In genomic region chr1:88683848-88684481, GRCh38 we compare ENCODE assay signal across 8 cellular contexts. TPM values are rescaled to one million over a fixed set of nuclear protein-coding genes. Genes with fewer than 3 reads are reported as not detected.
A peak's percentile ranks its signal among the peaks of the same experiment; 100 is the strongest.
DNase-seq lines count a peak whose midpoint lies in the region; ATAC-seq, FAIRE-seq and TF ChIP-seq lines count a peak whose summit lies in the region.

Gene PKN2, plus strand, starts transcription at chr1:88684273. Its CDS starts 308 bp downstream, at chr1:88684581.

- intact Hi-C loops in Calu3 (cut with micrococcal nuclease; ENCODE audit: unreplicated experiment): loop anchor here (2.0 kb wide), 1 partner anchor 29 kb away; no protein-coding TSS in a partner anchor

- H3K27ac Mint-ChIP-seq in Calu3 (ENCODE audit: unreplicated experiment): peak within 1 kb of the TSS; percentile 86
- peak within 1 kb of the TSS; percentile 97 for H3K27ac Mint-ChIP-seq in activated CD8-positive, alpha-beta memory T cell treated with anti-CD3 and anti-CD28 coated beads, Interleukin-2, amount 10 ng/mL, durations not matched to agents 7 days and 5 days

- H3K9me3 ChIP-seq in HUES48 (ENCODE audit: control insufficient read depth, insufficient read depth, low read length) (no peaks in the 10 kb centered on the region), NT2/D1 (ENCODE audit: insufficient read depth, low read length) (no peaks in the 10 kb centered on the region), H1 (ENCODE audit: insufficient read depth in 2 of 2, low read depth in 1 of 2, low read length in 1 of 2) (no peaks in the 10 kb centered on the region), mesenchymal stem cell (ENCODE audit: control insufficient read depth, low read length) (no peaks in the 10 kb centered on the region)

- peaks cover 4 to 41% of the 10 kb centered on the region in 2 experiments; a peak in 3 of 4 replicates for H3K79me2 ChIP-seq in H1 (ENCODE audit: control insufficient read depth in 1 of 2, insufficient read depth in 2 of 2, low read length in 2 of 2)

- TF ChIP-seq CTCF in Calu3 (IDR thresholded peaks at IDR 0.05; ENCODE audit: unreplicated experiment): no peak
- peak in 2 of 3 experiments; percentile 19 to 22; a peak in 2 of 4 replicates for TF ChIP-seq CTCF in H1 (IDR thresholded peaks at IDR 0.05; ENCODE audit: control extremely low read depth in 1 of 3, insufficient read depth in 1 of 3, low read depth in 1 of 3, low read length in 3 of 3)

- TF ChIP-seq EP300 in H1 (IDR thresholded peaks at IDR 0.05; ENCODE audit: borderline replicate concordance in 1 of 2, low read depth in 2 of 2, low read length in 2 of 2): peak in 1 of 2 experiments; percentile 61; a peak in 1 of 3 replicates

- H3K79me1 ChIP-seq in H1 (ENCODE audit: low read depth, low read length) (no peaks in the 10 kb centered on the region), mesenchymal stem cell (replicated peaks; ENCODE audit: low read length, poor library complexity, severe bottlenecking) (peaks cover 2% of the 10 kb centered on the region)

- peaks cover 38% of the 10 kb centered on the region for H3K36me3 Mint-ChIP-seq in Calu3 (ENCODE audit: insufficient read depth, unreplicated experiment)
- peaks cover 5% of the 10 kb centered on the region for H3K36me3 Mint-ChIP-seq in activated CD8-positive, alpha-beta memory T cell treated with anti-CD3 and anti-CD28 coated beads, Interleukin-2, amount 10 ng/mL, durations not matched to agents 7 days and 5 days

- peak; percentile 58 for FAIRE-seq in H1 (lab: Jason Lieb, UNC)

- 0 out of 2 replicates have a peak, but pooled peaks cover 3% of the 10 kb centered on the region for H3K23me2 ChIP-seq in H1 (ENCODE audit: low read depth, low read length)

- H2BK120ac ChIP-seq in H1 (replicated peaks; ENCODE audit: low read depth, low read length) (peak within 1 kb of the TSS; percentile 75), mesenchymal stem cell (ENCODE audit: low read depth, low read length) (peak within 1 kb of the TSS; percentile 54)

- H3K14ac ChIP-seq in H1 (ENCODE audit: insufficient read length) (no peak within 1 kb of the TSS), mesenchymal stem cell (ENCODE audit: low read length in 2 of 2) (peak within 1 kb of the TSS in 1 of 2 experiments; percentile 67)

- peak within 1 kb of the TSS; percentile 78 for H3K4me3 ChIP-seq in HUES48 (ENCODE audit: low read depth, low read length)
- peak within 1 kb of the TSS; percentile 92 for H3K4me3 ChIP-seq in NT2/D1 (ENCODE audit: insufficient read length, low read depth)
- H3K4me3 ChIP-seq in H1 (ENCODE audit: extremely low read depth in 1 of 4, insufficient read depth in 2 of 4, low read depth in 3 of 4, low read length in 4 of 4): peak within 1 kb of the TSS; percentile 62 to 96 (median 92)
- peak within 1 kb of the TSS; percentile 81 to 95 for H3K4me3 ChIP-seq in mesenchymal stem cell (ENCODE audit: insufficient read depth in 1 of 2, low read depth in 1 of 2, low read length in 2 of 2)

- no peak within 1 kb of the TSS for H3K23ac ChIP-seq in H1 (ENCODE audit: insufficient read length)
- peak within 1 kb of the TSS; percentile 20 to 31 for H3K23ac ChIP-seq in mesenchymal stem cell (ENCODE audit: low read length in 2 of 2)

- H3K56ac ChIP-seq in H1 (replicated peaks; ENCODE audit: insufficient read length, low read depth, low read length): peak within 1 kb of the TSS; percentile 95

- peak within 1 kb of the TSS; percentile 87 for H3K9ac ChIP-seq in HUES48 (ENCODE audit: low read depth, low read length)
- peak within 1 kb of the TSS; percentile 95 for H3K9ac ChIP-seq in NT2/D1 (ENCODE audit: insufficient read length, low read depth)
- H3K9ac ChIP-seq in H1 (replicated peaks in 1 of 4; ENCODE audit: extremely low read depth in 1 of 4, low read depth in 3 of 4, low read length in 3 of 4): peak within 1 kb of the TSS; percentile 74 to 98 (median 88)
- peak within 1 kb of the TSS; percentile 94 for H3K9ac ChIP-seq in mesenchymal stem cell (ENCODE audit: low read length)

- H3K18ac ChIP-seq in H1 (ENCODE audit: extremely low read depth, low read length) (no peak within 1 kb of the TSS; the same call in 1 of the 2 replicates), mesenchymal stem cell (ENCODE audit: low read depth in 1 of 2, low read length in 2 of 2) (peak within 1 kb of the TSS; percentile 86 to 91)

- H3K27me3 ChIP-seq in HUES48 (ENCODE audit: control insufficient read depth, insufficient read depth, low read length) (no peaks in the 10 kb centered on the region), NT2/D1 (ENCODE audit: insufficient read depth, insufficient read length) (no peaks in the 10 kb centered on the region), H1 (replicated peaks in 1 of 4; ENCODE audit: control insufficient read depth in 3 of 4, extremely low read depth in 1 of 4, insufficient read depth in 3 of 4, low read length in 3 of 4) (no peaks in the 10 kb centered on the region), mesenchymal stem cell (ENCODE audit: control insufficient read depth in 1 of 2, insufficient read depth in 1 of 2, low read length in 2 of 2) (no peaks in the 10 kb centered on the region)

- H2BK15ac ChIP-seq in H1 (ENCODE audit: low read length) (no peak within 1 kb of the TSS), mesenchymal stem cell (ENCODE audit: low read depth, poor library complexity, severe bottlenecking) (peak within 1 kb of the TSS; percentile 82)

- H3K9me3 Mint-ChIP-seq in Calu3 (ENCODE audit: low read depth, unreplicated experiment): no peaks in the 10 kb centered on the region
- no peaks in the 10 kb centered on the region for H3K9me3 Mint-ChIP-seq in activated CD8-positive, alpha-beta memory T cell treated with anti-CD3 and anti-CD28 coated beads, Interleukin-2, amount 10 ng/mL, durations not matched to agents 7 days and 5 days (ENCODE audit: low read depth)

- BruUV-seq in Calu3 (replicated peaks; lab: Mats Ljungman, UMichigan): no TSS peak

- H2BK5ac ChIP-seq in H1 (ENCODE audit: low read depth, low read length) (peak within 1 kb of the TSS; percentile 76), mesenchymal stem cell (ENCODE audit: low read depth, low read length, poor library complexity, severe bottlenecking) (peak within 1 kb of the TSS; percentile 86)

- H3K27me3 Mint-ChIP-seq in Calu3 (ENCODE audit: unreplicated experiment): no peaks in the 10 kb centered on the region
- H3K27me3 Mint-ChIP-seq in activated CD8-positive, alpha-beta memory T cell treated with anti-CD3 and anti-CD28 coated beads, Interleukin-2, amount 10 ng/mL, durations not matched to agents 7 days and 5 days: peaks cover 6% of the 10 kb centered on the region

- no peak within 1 kb of the TSS for H2BK20ac ChIP-seq in H1 (ENCODE audit: low read length)

- peak within 1 kb of the TSS; percentile 97 for H4K8ac ChIP-seq in H1 (ENCODE audit: extremely low read depth, insufficient read depth, low read length)
- peak within 1 kb of the TSS; percentile 69 for H4K8ac ChIP-seq in mesenchymal stem cell (ENCODE audit: low read length)

- WGBS in H1 (ENCODE audit: extremely low coverage in 1 of 2, insufficient coverage in 1 of 2, insufficient read length in 1 of 2, insufficient replicate concordance in 2 of 2, low coverage in 1 of 2, low lambda C conversion rate in 2 of 2, missing lambda C conversion rate in 1 of 2), 2 experiments: 1% methylated on average over 46 of the region's 58 CpGs; no CpG with 5 or more reads in 1 of the 2 experiments
- under 1% methylated on average over 53 of the region's 58 CpGs for WGBS in mesenchymal stem cell

- H4K20me1 ChIP-seq in H1 (replicated peaks in 1 of 2; ENCODE audit: control insufficient read depth in 1 of 2, insufficient read depth in 2 of 2, low read length in 2 of 2): no peaks in the 10 kb centered on the region

- peak; percentile 94 to 96 for TF ChIP-seq POLR2A in H1 (IDR thresholded peaks at IDR 0.05; ENCODE audit: control extremely low read depth in 1 of 2, low read depth in 2 of 2, low read length in 2 of 2)

- no peaks in the 10 kb centered on the region for H3K4me1 Mint-ChIP-seq in Calu3 (ENCODE audit: low read depth, unreplicated experiment)
- peaks cover 19% of the 10 kb centered on the region for H3K4me1 Mint-ChIP-seq in activated CD8-positive, alpha-beta memory T cell treated with anti-CD3 and anti-CD28 coated beads, Interleukin-2, amount 10 ng/mL, durations not matched to agents 7 days and 5 days

- H3K4me2 ChIP-seq in H1 (ENCODE audit: insufficient read depth in 1 of 2, low read depth in 2 of 2, low read length in 2 of 2): peak within 1 kb of the TSS; percentile 69 to 78
- peak within 1 kb of the TSS; percentile 89 for H3K4me2 ChIP-seq in mesenchymal stem cell (ENCODE audit: low read length, poor library complexity, severe bottlenecking)

- H2BK12ac ChIP-seq in H1 (ENCODE audit: low read depth, low read length) (no peak within 1 kb of the TSS), mesenchymal stem cell (ENCODE audit: low read length in 2 of 2) (peak within 1 kb of the TSS; percentile 54 to 84)

- CTCF ChIA-PET in Calu3 (lab: Charles Lee) (interaction anchor here (0.7 to 3.6 kb wide), 11 partner anchors 9 to 665 kb away, joined by 3 to 17 read pairs (median 3); no protein-coding TSS in a partner anchor), H1 (lab: Charles Lee; ENCODE audit: partially characterized antibody) (interaction anchor here (1.0 to 6.0 kb wide), 7 partner anchors 14 to 381 kb away, joined by 3 to 37 read pairs (median 4); no protein-coding TSS in a partner anchor)
- CTCF ChIA-PET in activated CD8-positive, alpha-beta memory T cell treated with anti-CD3 and anti-CD28 coated beads, Interleukin-2, amount 10 ng/mL, durations not matched to agents 7 days and 5 days (lab: Charles Lee): interaction anchor here (0.7 to 6.3 kb wide), 11 partner anchors 9 to 207 kb away, joined by 3 to 56 read pairs (median 5); partner anchors contain the start of gene GTF2B

- peak within 1 kb of the TSS; percentile 91 for H4K91ac ChIP-seq in H1 (replicated peaks; ENCODE audit: insufficient read length, low read length)
- peak within 1 kb of the TSS; percentile 92 for H4K91ac ChIP-seq in mesenchymal stem cell (ENCODE audit: low read length)

- H3K27ac ChIP-seq in HUES48 (ENCODE audit: low read depth, low read length) (peak within 1 kb of the TSS; percentile 97), H1 (ENCODE audit: low read depth, low read length) (peak within 1 kb of the TSS; percentile 89), mesenchymal stem cell (ENCODE audit: low read length, poor library complexity, severe bottlenecking) (peak within 1 kb of the TSS; percentile 88)

- POLR2A ChIA-PET in H1 (lab: Charles Lee; ENCODE audit: partially characterized antibody): interaction anchor here (0.5 to 2.7 kb wide), 12 partner anchors 9 to 1336 kb away, joined by 3 to 25 read pairs (median 4); partner anchors contain the start of gene GTF2B

- ATAC-seq in GM21390 (IDR thresholded peaks at IDR 0.05; ENCODE audit: unreplicated experiment): peak; percentile 87
- ATAC-seq in activated CD8-positive, alpha-beta memory T cell treated with anti-CD3 and anti-CD28 coated beads, Interleukin-2, amount 10 ng/mL, durations not matched to agents 7 days and 5 days: peak; percentile 95

- H3K4me1 ChIP-seq in HUES48 (ENCODE audit: control insufficient read depth, insufficient read depth, low read length) (peaks cover 11% of the 10 kb centered on the region), NT2/D1 (ENCODE audit: insufficient read depth, insufficient read length) (no peaks in the 10 kb centered on the region), H1 (replicated peaks in 1 of 4; ENCODE audit: control insufficient read depth in 3 of 4, insufficient read depth in 4 of 4, low read length in 3 of 4) (0 out of 7 replicates have a peak, but pooled peaks cover 0 to 3% (median 0%) of the 10 kb centered on the region in 4 experiments), mesenchymal stem cell (ENCODE audit: control insufficient read depth, insufficient read depth, low read depth, low read length) (peaks cover 2% of the 10 kb centered on the region)

- peak within 1 kb of the TSS; percentile 88 for H3K4me3 Mint-ChIP-seq in Calu3 (ENCODE audit: low read depth, unreplicated experiment)
- peak within 1 kb of the TSS; percentile 92 for H3K4me3 Mint-ChIP-seq in activated CD8-positive, alpha-beta memory T cell treated with anti-CD3 and anti-CD28 coated beads, Interleukin-2, amount 10 ng/mL, durations not matched to agents 7 days and 5 days

- TF ChIP-seq RAD21 in H1 (IDR thresholded peaks at IDR 0.05 in 1 of 2, conservative IDR thresholded peaks at IDR 0.05 in 1 of 2; ENCODE audit: low read depth in 2 of 2, low read length in 2 of 2): peak; percentile 13 to 18; a peak in 3 of 4 replicates

- H2AFZ ChIP-seq in H1 (ENCODE audit: low read length): peak within 1 kb of the TSS; percentile 16; the same call in 1 of the 2 replicates
- peak within 1 kb of the TSS; percentile 75 for H2AFZ ChIP-seq in mesenchymal stem cell (ENCODE audit: low read depth, low read length)

- DNase-seq in Calu3: peak; percentile 98
- peak; percentile 99 for DNase-seq in NT2/D1 (ENCODE audit: low read depth, low spot score)
- peak; percentile 98 for DNase-seq in activated CD8-positive, alpha-beta memory T cell treated with anti-CD3 and anti-CD28 coated beads, Interleukin-2, amount 10 ng/mL, durations not matched to agents 7 days and 5 days
- DNase-seq in H1 (ENCODE audit: low read depth in 1 of 2, low spot score in 2 of 2): peak; percentile 96 to 97
- peak; percentile 99 for DNase-seq in mesenchymal stem cell
- peak; percentile 95 for DNase-seq in stimulated activated CD8-positive, alpha-beta memory T cell treated with anti-CD3 and anti-CD28 coated beads, Interleukin-12 subunit alpha, Interleukin-12 subunit beta, amount 100 ng/mL, for 4 hours (ENCODE audit: low read depth)

- 0 out of 2 replicates have a peak, but pooled peaks cover 5% of the 10 kb centered on the region for H3K36me3 ChIP-seq in HUES48 (ENCODE audit: control insufficient read depth, insufficient read depth, low read length)
- H3K36me3 ChIP-seq in NT2/D1 (ENCODE audit: insufficient read depth, insufficient read length, low read length): peaks cover 4% of the 10 kb centered on the region
- no peaks in the 10 kb centered on the region; a peak in 1 of 8 replicates for H3K36me3 ChIP-seq in H1 (ENCODE audit: control insufficient read depth in 2 of 4, insufficient read depth in 4 of 4, low read length in 3 of 4)
- peaks cover 0 to 6% of the 10 kb centered on the region in 2 experiments for H3K36me3 ChIP-seq in mesenchymal stem cell (ENCODE audit: control insufficient read depth in 1 of 2, insufficient read depth in 2 of 2, low read depth in 1 of 2, low read length in 2 of 2)

- H3K4ac ChIP-seq in H1 (replicated peaks; ENCODE audit: insufficient read length, low read depth, low read length) (peak within 1 kb of the TSS; percentile 81), mesenchymal stem cell (ENCODE audit: low read depth in 1 of 2, low read length in 2 of 2) (peak within 1 kb of the TSS; percentile 35 to 86)

- H2AK5ac ChIP-seq in H1 (ENCODE audit: low read depth, low read length) (no peak within 1 kb of the TSS), mesenchymal stem cell (ENCODE audit: low read length, severe bottlenecking) (no peak within 1 kb of the TSS)

- H4K5ac ChIP-seq in H1 (ENCODE audit: insufficient read length, low read depth, low read length): peak within 1 kb of the TSS; percentile 91

RNA-seq across cellular contexts. Expression of gene PKN2, which starts in this region (rescaled TPM):
- total RNA-seq in Calu3 (2022): 75.6 and 82.8 TPM in 2 replicates
- 10 to 100 TPM; 20.0 to 25.8 TPM for total RNA-seq in activated CD8-positive, alpha-beta memory T cell treated with anti-CD3 and anti-CD28 coated beads, Interleukin-2, amount 10 ng/mL, durations not matched to agents 7 days and 5 days
- 31.4 and 32.0 TPM in 2 replicates for total RNA-seq in H1 (2021; fragmentation: NEBNext Ultra II Directional; extraction: Animal tissue kit (Norgen Biotek cat#: 25700))
- polyA plus RNA-seq in H1 (2011; rRNA removed): 3.8 and 7.8 TPM in 2 replicates
- polyA plus RNA-seq in H1 (2011; cell fraction: cytosol; rRNA removed): 9.6 TPM
- 9.2 TPM for polyA plus RNA-seq in H1 (2011; cell fraction: nucleus; rRNA removed)
- 7.0 to 19.6 TPM (median 9.5 TPM) in 4 replicates for polyA plus RNA-seq in H1 (2012, experiment 1 of 2)
- 0.64 TPM for polyA plus RNA-seq in H1 (2012, experiment 2 of 2)
- polyA plus RNA-seq in H1 (2013, experiment 1 of 2): 19.1 TPM
- polyA plus RNA-seq in H1 (2013, experiment 2 of 2): 17.7 TPM
- polyA minus RNA-seq in H1 (2011; rRNA and poly(A)+ RNA removed): 22.2 and 32.8 TPM in 2 replicates
- polyA minus RNA-seq in H1 (2011; cell fraction: cytosol; rRNA and poly(A)+ RNA removed): 20.2 TPM
- 50.2 TPM for polyA minus RNA-seq in H1 (2011; cell fraction: nucleus; rRNA and poly(A)+ RNA removed)
- 22.5 TPM for polyA plus RNA-seq in mesenchymal stem cell (2013, experiment 1 of 2)
- polyA plus RNA-seq in mesenchymal stem cell (2013, experiment 2 of 2): 22.7 TPM

Comparison
In these comparisons a context has a peak if more than half of its experiments do, and no peak if none do; other contexts are left out.
1. Peak in every context shown above with its lines: DNase-seq, ATAC-seq, H3K4me3 ChIP-seq and H3K27ac ChIP-seq.